ENCODE assay signal across 6 cellular contexts in the genomic region with DNA sequence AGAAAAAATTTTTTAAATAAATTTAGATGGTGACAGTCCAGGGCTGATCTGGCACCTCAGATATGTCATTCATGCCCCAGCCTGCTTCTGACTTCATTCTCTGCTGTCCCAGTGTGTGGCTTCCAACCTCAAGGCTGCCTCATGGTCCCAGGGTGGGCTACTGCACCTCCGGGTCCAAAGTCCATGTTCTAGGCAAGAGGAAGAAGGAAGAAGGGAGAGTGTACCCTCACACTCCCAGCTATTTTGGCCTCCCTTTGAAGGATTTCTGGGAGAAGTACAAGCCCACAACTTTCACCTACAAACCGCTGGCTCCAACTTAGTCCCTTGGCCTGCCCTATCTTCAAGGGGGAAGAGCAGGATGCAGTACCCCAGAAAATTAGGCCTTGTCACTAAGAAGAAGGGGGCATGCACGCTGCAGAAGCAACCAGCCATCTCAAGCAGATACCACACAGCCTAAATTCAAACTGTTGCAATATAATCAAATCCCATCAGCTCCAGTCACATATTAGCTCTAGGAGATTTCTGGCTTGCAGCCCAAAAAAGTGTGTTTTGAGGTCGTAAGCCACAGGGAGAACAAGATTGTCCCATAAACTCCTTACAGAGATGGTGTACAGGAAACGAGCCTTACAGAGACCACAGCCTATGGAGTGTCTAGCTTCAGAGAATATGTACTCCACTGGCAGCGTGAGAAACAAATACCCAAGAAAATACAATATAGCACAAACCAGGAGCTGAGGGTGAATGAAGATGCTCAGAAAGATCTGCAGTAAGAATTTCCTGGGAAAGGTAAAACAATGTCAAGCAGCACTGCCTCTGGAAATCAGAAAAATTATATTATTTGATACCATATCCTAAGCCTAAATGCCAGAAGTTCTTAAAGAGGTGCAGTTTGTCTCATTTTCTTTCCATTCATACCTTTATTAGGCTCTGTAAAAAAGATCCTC. TPM values are rescaled to one million over a fixed set of nuclear protein-coding genes. Genes with fewer than 3 reads are reported as not detected.
A peak's percentile ranks its signal among the peaks of the same experiment; 100 is the strongest.
DNase-seq lines count a peak whose midpoint lies in the region; ATAC-seq and TF ChIP-seq lines count a peak whose summit lies in the region.

No MANE protein-coding gene starts in this region.

- H3K4me2 ChIP-seq in OCI-LY1 (ENCODE audit: low read length) = peak overlapping the region; percentile 75

- H3K27ac ChIP-seq in OCI-LY1 (ENCODE audit: low read depth, low read length, poor library complexity, severe bottlenecking) = no peak overlapping the region

- no peaks in the 10 kb centered on the region for H3K9me3 ChIP-seq in OCI-LY1 (ENCODE audit: low read length)

- H3K4me3 ChIP-seq in AG09309 (ENCODE audit: control insufficient read depth, low read depth, low read length) = peak overlapping the region; percentile 74
- H3K4me3 ChIP-seq in OCI-LY1 (ENCODE audit: low read depth, low read length, poor library complexity, severe bottlenecking) = peak overlapping the region; percentile 57

- H4K20me1 ChIP-seq in OCI-LY1 (ENCODE audit: insufficient read depth, low read length) = no peaks in the 10 kb centered on the region

- H3K36me3 ChIP-seq in OCI-LY1 (ENCODE audit: insufficient read depth, low read length) = no peaks in the 10 kb centered on the region

- peaks cover 16% of the 10 kb centered on the region for H3K4me1 ChIP-seq in OCI-LY1 (ENCODE audit: insufficient read depth, low read length, severe bottlenecking)

- ATAC-seq in left ventricle myocardium superior = peak; percentile 50
- ATAC-seq in HG03045 (IDR thresholded peaks at IDR 0.05; ENCODE audit: unreplicated experiment) = no peak

- H3K79me2 ChIP-seq in OCI-LY1 (ENCODE audit: insufficient read depth, low read length) = no peaks in the 10 kb centered on the region

- no peak for DNase-seq in AG09309 (ENCODE audit: low read depth)
- no peak for DNase-seq in left ventricle myocardium superior
- no peak for DNase-seq in foreskin melanocyte
- DNase-seq in NCI-H226 = no peak

- no peak for TF ChIP-seq CTCF in AG09309 (IDR thresholded peaks at IDR 0.05; ENCODE audit: control insufficient read depth, insufficient read depth, low read depth, low read length, missing control alignments)
- no peak for TF ChIP-seq CTCF in OCI-LY1 (IDR thresholded peaks at IDR 0.05; ENCODE audit: low read length)

- no peaks in the 10 kb centered on the region for H3F3A ChIP-seq in OCI-LY1 (ENCODE audit: insufficient read depth, low read length)

- H3K9me2 ChIP-seq in OCI-LY1 (ENCODE audit: low read depth, low read length) = no peaks in the 10 kb centered on the region

- no peak overlapping the region for H3K9ac ChIP-seq in OCI-LY1 (ENCODE audit: low read length)

- intact Hi-C loops in left ventricle myocardium superior (cut with micrococcal nuclease) = no loop called here

- H2AFZ ChIP-seq in OCI-LY1 (ENCODE audit: low read length) = peak overlapping the region; percentile 21; the same call in 1 of the 2 replicates

- no peaks in the 10 kb centered on the region for H3K27me3 ChIP-seq in OCI-LY1 (ENCODE audit: insufficient read depth, low read length)

RNA-seq across cellular contexts. Expression of gene BTN3A2, which starts 0.8 kb away (rescaled TPM):
- total RNA-seq in left ventricle myocardium superior = 15.5 TPM

RNA-seq across cellular contexts. Expression of gene BTN2A2, which starts 18.8 kb away (rescaled TPM):
- total RNA-seq in left ventricle myocardium superior = 4.5 TPM

RNA-seq across cellular contexts. Expression of gene BTN3A1, which starts 37.9 kb away (rescaled TPM):
- 9.4 TPM for total RNA-seq in left ventricle myocardium superior
